In genomic region chr7:123532788-123533552, GRCh38 we compare ENCODE assay signal across 7 cellular contexts. TPM values are rescaled to one million over a fixed set of nuclear protein-coding genes. Genes with fewer than 3 reads are reported as not detected.
DNase-seq lines count a peak whose midpoint lies in the region; ATAC-seq and TF ChIP-seq lines count a peak whose summit lies in the region.
"Not testable (repeated sequence)": the region's sequence is repeated elsewhere in the genome, so short reads cannot be mapped to it uniquely, and the experiment has no call there.

No MANE protein-coding gene starts in this region.

- H3K4me1 ChIP-seq in PC-3 (ENCODE audit: insufficient read depth, low read length) (peaks cover 16% of the 10 kb centered on the region; the same call in 1 of the 2 replicates), psoas muscle (peaks cover 11% of the 10 kb centered on the region)

- H2AFZ ChIP-seq in PC-3 (ENCODE audit: low read length) = 0 out of 2 replicates have a peak overlapping the region, but pooled peaks have one; percentile 38

- H3K4me3 ChIP-seq in PC-3 (ENCODE audit: low read length) (peak overlapping the region; percentile 50), psoas muscle (peak overlapping the region; percentile 55)

- not testable (repeated sequence) for H3F3A ChIP-seq in PC-3 (ENCODE audit: low read length, unreplicated experiment)

- H3K36me3 ChIP-seq in PC-3 (ENCODE audit: low read depth, low read length); psoas muscle (ENCODE audit: insufficient read depth in 1 of 2, low read depth in 1 of 2): not testable (repeated sequence)

- not testable (repeated sequence) for H3K9me2 ChIP-seq in PC-3 (replicated peaks; ENCODE audit: low read length)

- peaks cover 17% of the 10 kb centered on the region for H3K27me3 ChIP-seq in PC-3 (ENCODE audit: low read length)
- H3K27me3 ChIP-seq in psoas muscle (ENCODE audit: insufficient read depth in 3 of 3, low read length in 2 of 3) = not testable (repeated sequence)

- intact Hi-C loops in PC-3 (cut with micrococcal nuclease); psoas muscle (cut with DNase I): not testable (repeated sequence)

- not testable (repeated sequence) for H3K9me3 Mint-ChIP-seq in immature natural killer cell

- H3K9ac ChIP-seq in PC-3 (ENCODE audit: low read length) = not testable (repeated sequence)

- not testable (repeated sequence) for TF ChIP-seq CTCF in PC-3 (conservative IDR thresholded peaks at IDR 0.05; ENCODE audit: low read depth, low read length); psoas muscle (IDR thresholded peaks at IDR 0.05)

- POLR2A ChIA-PET in PC-3 (lab: Charles Lee; ENCODE audit: unreplicated experiment) = not testable (repeated sequence)

- peak overlapping the region; percentile 34 to 91 (median 48) for H3K4me3 Mint-ChIP-seq in immature natural killer cell

- H3K27ac ChIP-seq in PC-3 (ENCODE audit: low read length); psoas muscle: not testable (repeated sequence)

- peaks cover 9 to 14% (median 12%) of the 10 kb centered on the region in 3 donors for H3K27me3 Mint-ChIP-seq in immature natural killer cell (ENCODE audit: low read depth in 3 of 3)

- peak overlapping the region in 4 of 6 donors; percentile 0 to 37 (median 15) for H3K27ac Mint-ChIP-seq in immature natural killer cell

- not testable (repeated sequence) for H4K20me1 ChIP-seq in PC-3 (ENCODE audit: low read length)

- H3K4me1 Mint-ChIP-seq in immature natural killer cell = peaks cover 24 to 34% of the 10 kb centered on the region in 2 donors

- BruUV-seq in PC-3 (replicated peaks; lab: Mats Ljungman, UMichigan) = TSS peak; percentile 29

- DNase-seq in PC-3 = not testable (repeated sequence)
- DNase-seq in activated T-cell treated with anti-CD3 and anti-CD28 coated beads for 4 hours (peak; percentile 11), dermis blood vessel endothelial cell (peak; percentile 43), immature natural killer cell (peak; percentile 64 to 69 (median 66)), psoas muscle (peak; percentile 27 to 57)

- not testable (repeated sequence) for H3K36me3 Mint-ChIP-seq in immature natural killer cell

- peak overlapping the region; percentile 53 for H3K4me2 ChIP-seq in PC-3 (ENCODE audit: low read length)

- not testable (repeated sequence) for H3K9me3 ChIP-seq in PC-3 (ENCODE audit: low read length); psoas muscle

- not testable (repeated sequence) for H3K79me2 ChIP-seq in PC-3 (ENCODE audit: low read length)

- WGBS in psoas muscle, 3 donors = 7 to 17% (median 8%) methylated on average over 6 to 31 of the region's 33 CpGs

- CTCF ChIA-PET in PC-3 (lab: Charles Lee) = interaction anchor here (2.5 kb wide), 1 partner anchor 39 kb away, joined by 22 read pairs; no protein-coding TSS in a partner anchor

- ATAC-seq in GM18511 (IDR thresholded peaks at IDR 0.05; ENCODE audit: unreplicated experiment) (peak; percentile 33), HG02763 (IDR thresholded peaks at IDR 0.05; ENCODE audit: unreplicated experiment) (peak; percentile 30), psoas muscle (peak in 1 of 4 donors; percentile 29)
- not testable (repeated sequence) for ATAC-seq in PC-3

RNA-seq across cellular contexts. Expression of gene IQUB, which starts 1.4 kb away (rescaled TPM):
- total RNA-seq in PC-3 (2014; rRNA removed) (0.04 and 0.06 TPM in 2 replicates), dermis blood vessel endothelial cell (0.05 and 0.34 TPM in 2 replicates), psoas muscle (1 to 10 TPM in 1 of 4 donors, under 1 TPM in 3; 0.32 to 3.5 (median 0.49) TPM)
- polyA plus RNA-seq in immature natural killer cell (not detected), psoas muscle (under 1 TPM; 0.14 to 0.60 (median 0.28) TPM)

RNA-seq across cellular contexts. Expression of gene NDUFA5, which starts 24.6 kb away (rescaled TPM):
- total RNA-seq in PC-3 (2014; rRNA removed) = 42.7 and 46.9 TPM in 2 replicates
- total RNA-seq in dermis blood vessel endothelial cell = 34.0 and 39.1 TPM in 2 replicates
- 10 to 100 TPM; 80.9 to 99.4 (median 89.2) TPM for polyA plus RNA-seq in immature natural killer cell
- total RNA-seq in psoas muscle = 100 to 1,000 TPM; 139 to 211 (median 173) TPM
- 100 to 1,000 TPM in 2 of 3 donors, 10 to 100 TPM in 1; 99.2 to 234 (median 192) TPM for polyA plus RNA-seq in psoas muscle
